In the genomic region with DNA sequence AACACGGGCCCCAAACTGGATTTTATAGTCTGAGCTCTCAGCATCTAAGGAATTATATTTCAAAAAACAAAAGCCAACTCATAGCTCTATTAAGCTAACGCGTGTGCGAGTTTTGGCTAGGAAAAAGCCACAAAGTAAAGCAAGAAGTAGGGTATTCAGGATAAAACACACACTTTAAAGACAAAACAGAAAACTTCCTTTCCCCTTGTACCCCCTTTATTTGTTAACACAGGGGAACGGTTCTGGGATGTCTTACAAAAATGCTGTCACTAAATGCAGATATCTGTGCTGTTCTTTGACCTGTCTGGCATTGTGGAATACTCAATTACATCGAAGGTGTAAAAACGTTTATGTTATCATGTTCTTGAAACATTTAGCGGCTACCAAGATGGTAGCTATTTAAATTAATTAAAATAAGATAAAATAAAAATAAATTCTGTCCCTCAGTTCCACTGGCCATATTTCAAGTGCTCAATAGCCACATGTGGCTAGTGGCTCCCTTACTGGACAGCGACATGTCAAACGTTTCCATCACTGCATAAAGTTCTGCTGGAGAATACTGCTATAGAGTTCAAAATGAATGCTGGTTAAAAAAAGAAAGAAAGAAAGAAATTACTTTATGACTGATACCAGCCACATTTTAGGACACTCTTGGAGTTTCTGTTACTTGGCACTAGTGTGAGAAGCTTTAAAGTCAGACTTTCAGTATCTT, we compare ENCODE assay signal across 9 cellular contexts. TPM values are rescaled to one million over a fixed set of nuclear protein-coding genes. Genes with fewer than 3 reads are reported as not detected.
A peak's percentile ranks its signal among the peaks of the same experiment; 100 is the strongest.
DNase-seq lines count a peak whose midpoint lies in the region; ATAC-seq and TF ChIP-seq lines count a peak whose summit lies in the region.
"Had no signal": no experiment of that assay in that cellular context is flagged by ENCODE, and none has a peak within 500 bp of the region (broad histone marks: within the 10 kb centered on the region; RNA-seq: fewer than 3 reads in every experiment).

No MANE protein-coding gene starts in this region.

- H3K4me1 Mint-ChIP-seq in activated B cell treated with CpG ODN at 0.5 μM for 24 hours = peaks cover 58% of the 10 kb centered on the region
- H3K4me1 Mint-ChIP-seq in activated CD8-positive, alpha-beta T cell treated with anti-CD3 and anti-CD28 coated beads for 36 hours (ENCODE audit: low read depth) = peaks cover 4% of the 10 kb centered on the region

- no peak for DNase-seq in H7
- DNase-seq in activated B cell treated with CpG ODN at 0.5 μM for 24 hours = no peak
- DNase-seq in spleen = no peak
- DNase-seq in activated CD8-positive, alpha-beta T cell treated with anti-CD3 and anti-CD28 coated beads for 36 hours = no peak
- DNase-seq in activated naive CD4-positive, alpha-beta T cell treated with anti-CD3 and anti-CD28 coated beads, Interleukin-2, amount 50 U/mL, for 16 hours = no peak
- no peak for DNase-seq in left colon

- H3K36me3 Mint-ChIP-seq in activated B cell treated with CpG ODN at 0.5 μM for 24 hours (ENCODE audit: low read depth) = peaks cover 10% of the 10 kb centered on the region
- no peaks in the 10 kb centered on the region for H3K36me3 Mint-ChIP-seq in activated CD8-positive, alpha-beta T cell treated with anti-CD3 and anti-CD28 coated beads for 36 hours (ENCODE audit: low read depth)

- intact Hi-C loops in activated B cell treated with CpG ODN at 0.5 μM for 24 hours (cut with micrococcal nuclease) (no loop called here), spleen (cut with DNase I; ENCODE audit: low total_unique reads) (no loop called here), left colon (cut with DNase I, micrococcal nuclease) (no loop called here)
- intact Hi-C loops in activated CD8-positive, alpha-beta T cell treated with anti-CD3 and anti-CD28 coated beads for 36 hours (cut with micrococcal nuclease) = no loop called here

- H3K4me3 ChIP-seq in H7 (ENCODE audit: insufficient read depth, low read depth, low read length) = peak overlapping the region; percentile 69; the same call in 1 of the 2 replicates
- H3K4me3 ChIP-seq in iPS-18c (ENCODE audit: insufficient read depth, low read depth, low read length) = peak overlapping the region; percentile 72
- H3K4me3 ChIP-seq in spleen = peak overlapping the region; percentile 35 to 81 (median 58)
- H3K4me3 ChIP-seq: SK-N-MC had no signal

- H3K27ac ChIP-seq in spleen = peak overlapping the region; percentile 68 to 94 (median 92)
- H3K27ac ChIP-seq: SK-N-MC had no signal

- peaks cover 5 to 58% (median 46%) of the 10 kb centered on the region in 6 donors for H3K4me1 ChIP-seq in spleen

- no peaks in the 10 kb centered on the region for H3K9me3 ChIP-seq in iPS-18c (ENCODE audit: control insufficient read depth, insufficient read depth, low read length)
- no peaks in the 10 kb centered on the region for H3K9me3 ChIP-seq in spleen

- ATAC-seq in activated B cell treated with CpG ODN at 0.5 μM for 24 hours (ENCODE audit: low read depth) (no peak), left colon (no peak), GM18870 (IDR thresholded peaks at IDR 0.05; ENCODE audit: unreplicated experiment) (no peak)
- ATAC-seq in activated CD8-positive, alpha-beta T cell treated with anti-CD3 and anti-CD28 coated beads for 36 hours = no peak

- CTCF ChIA-PET in activated B cell treated with CpG ODN at 0.5 μM for 24 hours (lab: Charles Lee) = interaction anchor here (0.9 to 1.5 kb wide), 3 partner anchors 158 to 162 kb away, joined by 3 to 4 read pairs (median 3); no protein-coding TSS in a partner anchor
- CTCF ChIA-PET in activated CD8-positive, alpha-beta T cell treated with anti-CD3 and anti-CD28 coated beads for 36 hours (lab: Charles Lee) = interaction anchor here (0.8 to 3.1 kb wide), 2 partner anchors 161 to 575 kb away, joined by 3 to 13 read pairs; no protein-coding TSS in a partner anchor

- no peaks in the 10 kb centered on the region for H3K9me3 Mint-ChIP-seq in activated B cell treated with CpG ODN at 0.5 μM for 24 hours
- no peaks in the 10 kb centered on the region for H3K9me3 Mint-ChIP-seq in activated CD8-positive, alpha-beta T cell treated with anti-CD3 and anti-CD28 coated beads for 36 hours

- TF ChIP-seq CTCF in activated B cell treated with CpG ODN at 0.5 μM for 24 hours (IDR thresholded peaks at IDR 0.05) = no peak
- no peak for TF ChIP-seq CTCF in spleen (IDR thresholded peaks at IDR 0.05 in 8 of 11, conservative IDR thresholded peaks at IDR 0.05 in 3 of 11)
- TF ChIP-seq CTCF in activated CD8-positive, alpha-beta T cell treated with anti-CD3 and anti-CD28 coated beads for 36 hours (IDR thresholded peaks at IDR 0.05) = no peak

- WGBS in spleen, 5 donors = 16 to 22% (median 19%) methylated on average over 10 of the region's 10 CpGs

- peak overlapping the region; percentile 99 for H3K27ac Mint-ChIP-seq in activated B cell treated with CpG ODN at 0.5 μM for 24 hours
- H3K27ac Mint-ChIP-seq in activated CD8-positive, alpha-beta T cell treated with anti-CD3 and anti-CD28 coated beads for 36 hours = no peak overlapping the region

- peak overlapping the region; percentile 98 for H3K4me3 Mint-ChIP-seq in activated B cell treated with CpG ODN at 0.5 μM for 24 hours
- H3K4me3 Mint-ChIP-seq in activated CD8-positive, alpha-beta T cell treated with anti-CD3 and anti-CD28 coated beads for 36 hours = no peak overlapping the region

- H3K36me3 ChIP-seq in H7 (replicated peaks; ENCODE audit: control insufficient read depth, insufficient read depth, low read length) (no peaks in the 10 kb centered on the region), spleen (no peaks in the 10 kb centered on the region)

- H3K27me3 ChIP-seq in H7 (ENCODE audit: control insufficient read depth, insufficient read depth, low read length) (peaks cover 28% of the 10 kb centered on the region), spleen (replicated peaks in 1 of 7) (peaks cover 0 to 8% (median 0%) of the 10 kb centered on the region in 7 donors)

- H3K27me3 Mint-ChIP-seq in activated B cell treated with CpG ODN at 0.5 μM for 24 hours = no peaks in the 10 kb centered on the region
- peaks cover 43% of the 10 kb centered on the region for H3K27me3 Mint-ChIP-seq in activated CD8-positive, alpha-beta T cell treated with anti-CD3 and anti-CD28 coated beads for 36 hours

- no peak for TF ChIP-seq POLR2A in spleen (IDR thresholded peaks at IDR 0.05)

- POLR2A ChIA-PET in activated B cell treated with CpG ODN at 0.5 μM for 24 hours (lab: Charles Lee) = interaction anchor here (0.5 to 3.2 kb wide), 27 partner anchors 7 to 1519 kb away, joined by 3 to 37 read pairs (median 5); a partner anchor contains a TSS
- POLR2A ChIA-PET in activated CD8-positive, alpha-beta T cell treated with anti-CD3 and anti-CD28 coated beads for 36 hours (lab: Charles Lee) = no interaction called here

RNA-seq across cellular contexts. Expression of a gene that starts 7.2 kb away (rescaled TPM):
- total RNA-seq in H7 (2014; rRNA removed; shearing (Covaris generic)) = 3.4 and 5.5 TPM in 2 replicates
- 348 and 359 TPM in 2 replicates for total RNA-seq in activated B cell treated with CpG ODN at 0.5 μM for 24 hours
- 100 to 1,000 TPM in 6 of 7 donors, 10 to 100 TPM in 1; 94.4 to 153 (median 129) TPM for total RNA-seq in spleen
- polyA plus RNA-seq in spleen = 10 to 100 TPM; 19.3 to 24.6 (median 24.3) TPM
- 1 to 10 TPM in 1 of 2 experiments, under 1 TPM in 1; 0.27 to 1.3 TPM for total RNA-seq in activated CD8-positive, alpha-beta T cell treated with anti-CD3 and anti-CD28 coated beads for 36 hours
- total RNA-seq in left colon = 10 to 100 TPM; 10.0 to 27.4 TPM
